Comparison of ENCODE assay signal across 1 cellular context in the genomic region with DNA sequence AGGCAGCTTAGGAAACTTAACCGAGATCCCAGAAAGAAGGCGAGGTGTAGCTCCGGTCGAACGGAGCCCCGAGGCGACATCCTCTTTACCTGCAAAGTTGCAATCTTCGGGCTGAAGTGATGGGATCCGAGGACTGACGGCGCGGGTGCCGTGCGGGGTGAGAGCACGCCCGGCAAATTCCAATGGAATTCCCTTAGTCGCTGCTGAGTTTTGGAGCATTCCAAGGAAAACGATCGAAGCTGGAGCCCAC.
A peak's percentile ranks its signal among the peaks of the same experiment; 100 is the strongest.
TF ChIP-seq lines count a peak whose summit lies in the region.

No MANE protein-coding gene starts in this region.

TF ChIP-seq in WTC11, 78 proteins besides CTCF, POLR2A, EP300 and RAD21 (continued from another document):
- TF ChIP-seq, protein P1, sequence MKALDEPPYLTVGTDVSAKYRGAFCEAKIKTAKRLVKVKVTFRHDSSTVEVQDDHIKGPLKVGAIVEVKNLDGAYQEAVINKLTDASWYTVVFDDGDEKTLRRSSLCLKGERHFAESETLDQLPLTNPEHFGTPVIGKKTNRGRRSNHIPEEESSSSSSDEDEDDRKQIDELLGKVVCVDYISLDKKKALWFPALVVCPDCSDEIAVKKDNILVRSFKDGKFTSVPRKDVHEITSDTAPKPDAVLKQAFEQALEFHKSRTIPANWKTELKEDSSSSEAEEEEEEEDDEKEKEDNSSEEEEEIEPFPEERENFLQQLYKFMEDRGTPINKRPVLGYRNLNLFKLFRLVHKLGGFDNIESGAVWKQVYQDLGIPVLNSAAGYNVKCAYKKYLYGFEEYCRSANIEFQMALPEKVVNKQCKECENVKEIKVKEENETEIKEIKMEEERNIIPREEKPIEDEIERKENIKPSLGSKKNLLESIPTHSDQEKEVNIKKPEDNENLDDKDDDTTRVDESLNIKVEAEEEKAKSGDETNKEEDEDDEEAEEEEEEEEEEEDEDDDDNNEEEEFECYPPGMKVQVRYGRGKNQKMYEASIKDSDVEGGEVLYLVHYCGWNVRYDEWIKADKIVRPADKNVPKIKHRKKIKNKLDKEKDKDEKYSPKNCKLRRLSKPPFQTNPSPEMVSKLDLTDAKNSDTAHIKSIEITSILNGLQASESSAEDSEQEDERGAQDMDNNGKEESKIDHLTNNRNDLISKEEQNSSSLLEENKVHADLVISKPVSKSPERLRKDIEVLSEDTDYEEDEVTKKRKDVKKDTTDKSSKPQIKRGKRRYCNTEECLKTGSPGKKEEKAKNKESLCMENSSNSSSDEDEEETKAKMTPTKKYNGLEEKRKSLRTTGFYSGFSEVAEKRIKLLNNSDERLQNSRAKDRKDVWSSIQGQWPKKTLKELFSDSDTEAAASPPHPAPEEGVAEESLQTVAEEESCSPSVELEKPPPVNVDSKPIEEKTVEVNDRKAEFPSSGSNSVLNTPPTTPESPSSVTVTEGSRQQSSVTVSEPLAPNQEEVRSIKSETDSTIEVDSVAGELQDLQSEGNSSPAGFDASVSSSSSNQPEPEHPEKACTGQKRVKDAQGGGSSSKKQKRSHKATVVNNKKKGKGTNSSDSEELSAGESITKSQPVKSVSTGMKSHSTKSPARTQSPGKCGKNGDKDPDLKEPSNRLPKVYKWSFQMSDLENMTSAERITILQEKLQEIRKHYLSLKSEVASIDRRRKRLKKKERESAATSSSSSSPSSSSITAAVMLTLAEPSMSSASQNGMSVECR (CRISPR knock-in tag; IDR thresholded peaks at IDR 0.05; ENCODE audit: borderline replicate concordance) = peak; percentile 30; the same call in 1 of the 2 replicates
